9 cellular contexts compared by ENCODE assay signal in genomic region chr4:36208884-36209473, GRCh38. TPM values are rescaled to one million over a fixed set of nuclear protein-coding genes. Genes with fewer than 3 reads are reported as not detected.
A peak's percentile ranks its signal among the peaks of the same experiment; 100 is the strongest.
DNase-seq lines count a peak whose midpoint lies in the region; ATAC-seq and TF ChIP-seq lines count a peak whose summit lies in the region.
"Had no signal": no experiment of that assay in that cellular context is flagged by ENCODE, and none has a peak within 500 bp of the region (broad histone marks: within the 10 kb centered on the region; RNA-seq: fewer than 3 reads in every experiment).

No MANE protein-coding gene starts in this region.

- no peak for TF ChIP-seq EP300 in upper lobe of left lung (IDR thresholded peaks at IDR 0.05)

- no peaks in the 10 kb centered on the region for H3K27me3 ChIP-seq in layer of hippocampus (ENCODE audit: control insufficient read depth, insufficient read depth, low read length)
- no peaks in the 10 kb centered on the region for H3K27me3 ChIP-seq in upper lobe of left lung
- no peaks in the 10 kb centered on the region for H3K27me3 ChIP-seq in right atrium auricular region
- H3K27me3 ChIP-seq: right lobe of liver had no signal

- TF ChIP-seq CTCF in upper lobe of left lung (IDR thresholded peaks at IDR 0.05) (no peak), right atrium auricular region (IDR thresholded peaks at IDR 0.05) (no peak)

- H3K36me3 ChIP-seq in upper lobe of left lung (no peaks in the 10 kb centered on the region), right atrium auricular region (no peaks in the 10 kb centered on the region)

- ATAC-seq in GM18517 (IDR thresholded peaks at IDR 0.05; ENCODE audit: unreplicated experiment) (peak; percentile 84), GM21526 (IDR thresholded peaks at IDR 0.05; ENCODE audit: low FRiP score, unreplicated experiment) (peak; percentile 79), HG03460 (IDR thresholded peaks at IDR 0.05; ENCODE audit: unreplicated experiment) (peak; percentile 77), upper lobe of left lung (ENCODE audit: low FRiP score in 2 of 2) (no peak)

- 84 to 86% methylated on average over 4 of the region's 4 CpGs for WGBS in upper lobe of left lung, 2 donors

- peaks cover 0 to 6% (median 1%) of the 10 kb centered on the region in 4 donors for H3K4me1 ChIP-seq in upper lobe of left lung
- no peaks in the 10 kb centered on the region for H3K4me1 ChIP-seq in right atrium auricular region

- H3K9me3 ChIP-seq in upper lobe of left lung, result no peaks in the 10 kb centered on the region
- H3K9me3 ChIP-seq in right atrium auricular region, result no peaks in the 10 kb centered on the region
- H3K9me3 ChIP-seq: right lobe of liver had no signal

- H3K27ac ChIP-seq in layer of hippocampus (ENCODE audit: low read depth, low read length), result peak overlapping the region; percentile 86
- H3K27ac ChIP-seq in upper lobe of left lung, result no peak overlapping the region
- no peak overlapping the region for H3K27ac ChIP-seq in right atrium auricular region
- H3K27ac ChIP-seq: right lobe of liver had no signal

- no peak for DNase-seq in GF-D8 (lab: John Stamatoyannopoulos, UW)
- no peak for DNase-seq in upper lobe of left lung
- DNase-seq in right atrium auricular region (ENCODE audit: low spot score), result no peak
- DNase-seq in RKO (ENCODE audit: low spot score), result no peak
- DNase-seq: right lobe of liver had no signal

- H3K4me3 ChIP-seq in upper lobe of left lung, result no peak overlapping the region
- H3K4me3 ChIP-seq in right atrium auricular region, result no peak overlapping the region
- H3K4me3 ChIP-seq: right lobe of liver had no signal

- TF ChIP-seq POLR2A in upper lobe of left lung (IDR thresholded peaks at IDR 0.05), result no peak

RNA-seq across cellular contexts. Expression of gene ARAP2, which starts 35.3 kb away (rescaled TPM):
- 100 to 1,000 TPM in 3 of 6 donors, 10 to 100 TPM in 3; 35.6 to 270 (median 95.2) TPM for total RNA-seq in upper lobe of left lung
- total RNA-seq in right atrium auricular region, result 10 to 100 TPM in 1 of 2 donors, 1 to 10 TPM in 1; 5.7 to 10.1 TPM

Comparison
In these comparisons a context has a peak if more than half of its experiments do, and no peak if none do; other contexts are left out.
1. ATAC-seq: peak in GM18517 (single experiment), GM21526 (single experiment) and HG03460 (single experiment); none in upper lobe of left lung (0 of 2).